Comparison of ENCODE assay signal across 1 cellular context in genomic region chr22:21842946-21843345, GRCh38.
TF ChIP-seq lines count a peak whose summit lies in the region.

No MANE protein-coding gene starts in this region.

TF ChIP-seq in K562, 482 proteins besides CTCF, POLR2A, EP300 and RAD21 (continued from another document):
- no peak for TF ChIP-seq ZMIZ1 (IDR thresholded peaks at IDR 0.05; ENCODE audit: low read depth in 2 of 2, low read length in 2 of 2)
- no peak for TF ChIP-seq TAL1 (IDR thresholded peaks at IDR 0.05)
- no peak for TF ChIP-seq RERE (CRISPR knock-in tag; IDR thresholded peaks at IDR 0.05; ENCODE audit: borderline replicate concordance)
- no peak for TF ChIP-seq BRF1 (IDR thresholded peaks at IDR 0.05; ENCODE audit: borderline replicate concordance, extremely low read depth, insufficient read length)
- peak; percentile 49; the same call in 1 of the 2 replicates for TF ChIP-seq KAT7 (CRISPR knock-in tag; IDR thresholded peaks at IDR 0.05; ENCODE audit: borderline replicate concordance)
- TF ChIP-seq NKRF (IDR thresholded peaks at IDR 0.05; ENCODE audit: borderline replicate concordance) = no peak
- peak; percentile 56; the same call in 1 of the 2 replicates for TF ChIP-seq E2F1 (CRISPR knock-in tag; IDR thresholded peaks at IDR 0.05)
- TF ChIP-seq ZNF707 (CRISPR knock-in tag; conservative IDR thresholded peaks at IDR 0.05) = peak; percentile 61
- 0 out of 2 replicates have a peak, but pooled peaks have one; percentile 71 for TF ChIP-seq HOMEZ (CRISPR knock-in tag; IDR thresholded peaks at IDR 0.05)
- TF ChIP-seq ZBTB12 (CRISPR knock-in tag; IDR thresholded peaks at IDR 0.05) = 0 out of 2 replicates have a peak, but pooled peaks have one; percentile 37
- TF ChIP-seq ZNF436 (CRISPR knock-in tag; IDR thresholded peaks at IDR 0.05) = peak; percentile 22; the same call in 1 of the 2 replicates
- TF ChIP-seq ZFX (CRISPR knock-in tag; IDR thresholded peaks at IDR 0.05) = no peak
- no peak for TF ChIP-seq MYC (IDR thresholded peaks at IDR 0.05; ENCODE audit: low read depth, low read length)
- no peak for TF ChIP-seq MYC (CRISPR knock-in tag; IDR thresholded peaks at IDR 0.05; ENCODE audit: borderline replicate concordance, low read depth)
